ENCODE assay signal across 6 cellular contexts in genomic region chr12:63537838-63538237, GRCh38.
DNase-seq lines count a peak whose midpoint lies in the region; ATAC-seq, FAIRE-seq and TF ChIP-seq lines count a peak whose summit lies in the region.
"Not testable (repeated sequence)": the region's sequence is repeated elsewhere in the genome, so short reads cannot be mapped to it uniquely, and the experiment has no call there.

No MANE protein-coding gene starts in this region.

- peaks cover 18% of the 10 kb centered on the region for H3K4me1 Mint-ChIP-seq in chondrocyte (ENCODE audit: low read depth)
- not testable (repeated sequence) for H3K4me1 Mint-ChIP-seq in stimulated activated effector memory CD8-positive, alpha-beta T cell treated with anti-CD3 and anti-CD28 coated beads, Interleukin-12 subunit alpha, Interleukin-12 subunit beta, amount 100 ng/mL, for 72 hours

- not testable (repeated sequence) for H3K4me1 ChIP-seq in heart left ventricle

- H3K27me3 ChIP-seq in heart left ventricle: not testable (repeated sequence)

- TF ChIP-seq CTCF in chondrocyte (IDR thresholded peaks at IDR 0.05); heart left ventricle (IDR thresholded peaks at IDR 0.05): not testable (repeated sequence)

- H3K9me3 Mint-ChIP-seq in chondrocyte (ENCODE audit: low read depth); stimulated activated effector memory CD8-positive, alpha-beta T cell treated with anti-CD3 and anti-CD28 coated beads, Interleukin-12 subunit alpha, Interleukin-12 subunit beta, amount 100 ng/mL, for 72 hours: not testable (repeated sequence)

- H3K27ac Mint-ChIP-seq in chondrocyte (ENCODE audit: unreplicated experiment): peak overlapping the region; percentile 70
- H3K27ac Mint-ChIP-seq in stimulated activated effector memory CD8-positive, alpha-beta T cell treated with anti-CD3 and anti-CD28 coated beads, Interleukin-12 subunit alpha, Interleukin-12 subunit beta, amount 100 ng/mL, for 72 hours: not testable (repeated sequence)

- peak; percentile 76 for FAIRE-seq in HTR-8/SVneo (lab: Jason Lieb, UNC)

- not testable (repeated sequence) for H3K4me3 Mint-ChIP-seq in chondrocyte (ENCODE audit: unreplicated experiment); stimulated activated effector memory CD8-positive, alpha-beta T cell treated with anti-CD3 and anti-CD28 coated beads, Interleukin-12 subunit alpha, Interleukin-12 subunit beta, amount 100 ng/mL, for 72 hours

- DNase-seq in HTR-8/SVneo (ENCODE audit: insufficient read length, low spot score); chondrocyte (ENCODE audit: low spot score); Right ventricle myocardium inferior (ENCODE audit: missing footprints); heart left ventricle; left ventricle myocardium superior; stimulated activated effector memory CD8-positive, alpha-beta T cell treated with anti-CD3 and anti-CD28 coated beads, Interleukin-12 subunit alpha, Interleukin-12 subunit beta, amount 100 ng/mL, for 72 hours (ENCODE audit: low spot score in 2 of 2): not testable (repeated sequence)

- not testable (repeated sequence) for H3K36me3 ChIP-seq in heart left ventricle

- intact Hi-C loops in Right ventricle myocardium inferior (cut with DNase I); heart left ventricle (cut with DNase I); left ventricle myocardium superior (cut with micrococcal nuclease): not testable (repeated sequence)

- H3K27ac ChIP-seq in heart left ventricle: peak overlapping the region in 1 of 12 donors; percentile 52

- TF ChIP-seq POLR2A in heart left ventricle (IDR thresholded peaks at IDR 0.05): not testable (repeated sequence)

- H3K4me3 ChIP-seq in heart left ventricle: not testable (repeated sequence)

- H3K27me3 Mint-ChIP-seq in chondrocyte (ENCODE audit: low read depth): not testable (repeated sequence)

- H3K36me3 Mint-ChIP-seq in chondrocyte (ENCODE audit: low read depth); stimulated activated effector memory CD8-positive, alpha-beta T cell treated with anti-CD3 and anti-CD28 coated beads, Interleukin-12 subunit alpha, Interleukin-12 subunit beta, amount 100 ng/mL, for 72 hours: not testable (repeated sequence)

- not testable (repeated sequence) for H3K9me3 ChIP-seq in heart left ventricle

- ATAC-seq in Right ventricle myocardium inferior (peak; percentile 39), heart left ventricle (peak; percentile 60 to 69 (median 65)), left ventricle myocardium superior (peak; percentile 80)
- ATAC-seq in stimulated activated effector memory CD8-positive, alpha-beta T cell treated with anti-CD3 and anti-CD28 coated beads, Interleukin-12 subunit alpha, Interleukin-12 subunit beta, amount 100 ng/mL, for 72 hours: peak; percentile 34
